1 cellular context compared by ENCODE assay signal in genomic region chr5:5326126-5326758, GRCh38.
A peak's percentile ranks its signal among the peaks of the same experiment; 100 is the strongest.
TF ChIP-seq lines count a peak whose summit lies in the region.

No MANE protein-coding gene starts in this region.

TF ChIP-seq in H1, 55 proteins besides CTCF, POLR2A, EP300 and RAD21:
- TF ChIP-seq TAF7 (optimal IDR thresholded peaks at IDR 0.05; ENCODE audit: borderline replicate concordance, low read depth, low read length): no peak
- peak; percentile 88 for TF ChIP-seq TEAD4 (IDR thresholded peaks at IDR 0.05; ENCODE audit: low read depth, low read length)
- no peak for TF ChIP-seq KDM4A (IDR thresholded peaks at IDR 0.05; ENCODE audit: low read depth, low read length, severe bottlenecking)
- no peak for TF ChIP-seq EGR1 (IDR thresholded peaks at IDR 0.05; ENCODE audit: borderline replicate concordance, low read depth, low read length)
- no peak for TF ChIP-seq CTBP2 (IDR thresholded peaks at IDR 0.05; ENCODE audit: borderline replicate concordance, insufficient read depth, insufficient read length, low read length)
- no peak for TF ChIP-seq BCL11A (IDR thresholded peaks at IDR 0.05; ENCODE audit: low read depth in 2 of 2, low read length in 2 of 2)
- no peak for TF ChIP-seq SP1 (IDR thresholded peaks at IDR 0.05; ENCODE audit: low read depth, low read length)
- TF ChIP-seq ATF2 (IDR thresholded peaks at IDR 0.05; ENCODE audit: low read length): no peak
- TF ChIP-seq RXRA (IDR thresholded peaks at IDR 0.05; ENCODE audit: insufficient read depth, low read depth, low read length): no peak
- TF ChIP-seq SP2 (IDR thresholded peaks at IDR 0.05; ENCODE audit: low read length): no peak
- no peak for TF ChIP-seq CREB1 (IDR thresholded peaks at IDR 0.05)
- TF ChIP-seq ASH2L (IDR thresholded peaks at IDR 0.05; ENCODE audit: low read length): peak; percentile 31
- no peak for TF ChIP-seq MAFK (IDR thresholded peaks at IDR 0.05; ENCODE audit: low read depth, low read length)
- TF ChIP-seq USF2 (IDR thresholded peaks at IDR 0.05; ENCODE audit: low read length): no peak
- TF ChIP-seq CBX5 (IDR thresholded peaks at IDR 0.05; ENCODE audit: low read depth, low read length): no peak
- no peak for TF ChIP-seq JUND (IDR thresholded peaks at IDR 0.05; ENCODE audit: low read length)
- TF ChIP-seq CEBPB (IDR thresholded peaks at IDR 0.05; ENCODE audit: low read depth, low read length): no peak
TF ChIP-seq in H1: peak in this region for 2.
